1 cellular context compared by ENCODE assay signal in genomic region chr1:168700565-168701331, GRCh38.
TF ChIP-seq lines count a peak whose summit lies in the region.

No MANE protein-coding gene starts in this region.

TF ChIP-seq in GM23338, 12 proteins besides CTCF, POLR2A, EP300 and RAD21 (continued from another document):
- TF ChIP-seq, protein P1, sequence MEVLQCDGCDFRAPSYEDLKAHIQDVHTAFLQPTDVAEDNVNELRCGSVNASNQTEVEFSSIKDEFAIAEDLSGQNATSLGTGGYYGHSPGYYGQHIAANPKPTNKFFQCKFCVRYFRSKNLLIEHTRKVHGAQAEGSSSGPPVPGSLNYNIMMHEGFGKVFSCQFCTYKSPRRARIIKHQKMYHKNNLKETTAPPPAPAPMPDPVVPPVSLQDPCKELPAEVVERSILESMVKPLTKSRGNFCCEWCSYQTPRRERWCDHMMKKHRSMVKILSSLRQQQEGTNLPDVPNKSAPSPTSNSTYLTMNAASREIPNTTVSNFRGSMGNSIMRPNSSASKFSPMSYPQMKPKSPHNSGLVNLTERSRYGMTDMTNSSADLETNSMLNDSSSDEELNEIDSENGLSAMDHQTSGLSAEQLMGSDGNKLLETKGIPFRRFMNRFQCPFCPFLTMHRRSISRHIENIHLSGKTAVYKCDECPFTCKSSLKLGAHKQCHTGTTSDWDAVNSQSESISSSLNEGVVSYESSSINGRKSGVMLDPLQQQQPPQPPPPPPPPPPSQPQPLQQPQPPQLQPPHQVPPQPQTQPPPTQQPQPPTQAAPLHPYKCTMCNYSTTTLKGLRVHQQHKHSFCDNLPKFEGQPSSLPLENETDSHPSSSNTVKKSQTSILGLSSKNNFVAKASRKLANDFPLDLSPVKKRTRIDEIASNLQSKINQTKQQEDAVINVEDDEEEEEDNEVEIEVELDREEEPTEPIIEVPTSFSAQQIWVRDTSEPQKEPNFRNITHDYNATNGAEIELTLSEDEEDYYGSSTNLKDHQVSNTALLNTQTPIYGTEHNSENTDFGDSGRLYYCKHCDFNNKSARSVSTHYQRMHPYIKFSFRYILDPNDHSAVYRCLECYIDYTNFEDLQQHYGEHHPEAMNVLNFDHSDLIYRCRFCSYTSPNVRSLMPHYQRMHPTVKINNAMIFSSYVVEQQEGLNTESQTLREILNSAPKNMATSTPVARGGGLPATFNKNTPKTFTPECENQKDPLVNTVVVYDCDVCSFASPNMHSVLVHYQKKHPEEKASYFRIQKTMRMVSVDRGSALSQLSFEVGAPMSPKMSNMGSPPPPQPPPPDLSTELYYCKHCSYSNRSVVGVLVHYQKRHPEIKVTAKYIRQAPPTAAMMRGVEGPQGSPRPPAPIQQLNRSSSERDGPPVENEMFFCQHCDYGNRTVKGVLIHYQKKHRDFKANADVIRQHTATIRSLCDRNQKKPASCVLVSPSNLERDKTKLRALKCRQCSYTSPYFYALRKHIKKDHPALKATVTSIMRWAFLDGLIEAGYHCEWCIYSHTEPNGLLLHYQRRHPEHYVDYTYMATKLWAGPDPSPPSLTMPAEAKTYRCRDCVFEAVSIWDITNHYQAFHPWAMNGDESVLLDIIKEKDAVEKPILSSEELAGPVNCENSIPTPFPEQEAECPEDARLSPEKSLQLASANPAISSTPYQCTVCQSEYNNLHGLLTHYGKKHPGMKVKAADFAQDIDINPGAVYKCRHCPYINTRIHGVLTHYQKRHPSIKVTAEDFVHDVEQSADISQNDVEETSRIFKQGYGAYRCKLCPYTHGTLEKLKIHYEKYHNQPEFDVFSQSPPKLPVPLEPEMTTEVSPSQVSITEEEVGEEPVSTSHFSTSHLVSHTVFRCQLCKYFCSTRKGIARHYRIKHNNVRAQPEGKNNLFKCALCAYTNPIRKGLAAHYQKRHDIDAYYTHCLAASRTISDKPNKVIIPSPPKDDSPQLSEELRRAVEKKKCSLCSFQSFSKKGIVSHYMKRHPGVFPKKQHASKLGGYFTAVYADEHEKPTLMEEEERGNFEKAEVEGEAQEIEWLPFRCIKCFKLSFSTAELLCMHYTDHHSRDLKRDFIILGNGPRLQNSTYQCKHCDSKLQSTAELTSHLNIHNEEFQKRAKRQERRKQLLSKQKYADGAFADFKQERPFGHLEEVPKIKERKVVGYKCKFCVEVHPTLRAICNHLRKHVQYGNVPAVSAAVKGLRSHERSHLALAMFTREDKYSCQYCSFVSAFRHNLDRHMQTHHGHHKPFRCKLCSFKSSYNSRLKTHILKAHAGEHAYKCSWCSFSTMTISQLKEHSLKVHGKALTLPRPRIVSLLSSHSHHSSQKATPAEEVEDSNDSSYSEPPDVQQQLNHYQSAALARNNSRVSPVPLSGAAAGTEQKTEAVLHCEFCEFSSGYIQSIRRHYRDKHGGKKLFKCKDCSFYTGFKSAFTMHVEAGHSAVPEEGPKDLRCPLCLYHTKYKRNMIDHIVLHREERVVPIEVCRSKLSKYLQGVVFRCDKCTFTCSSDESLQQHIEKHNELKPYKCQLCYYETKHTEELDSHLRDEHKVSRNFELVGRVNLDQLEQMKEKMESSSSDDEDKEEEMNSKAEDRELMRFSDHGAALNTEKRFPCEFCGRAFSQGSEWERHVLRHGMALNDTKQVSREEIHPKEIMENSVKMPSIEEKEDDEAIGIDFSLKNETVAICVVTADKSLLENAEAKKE (CRISPR knock-in tag; IDR thresholded peaks at IDR 0.05): no peak
- no peak for TF ChIP-seq ZNF114 (CRISPR knock-in tag; IDR thresholded peaks at IDR 0.05)
